In genomic region chr1:31483012-31483946, GRCh38 we compare ENCODE assay signal across 8 cellular contexts.
DNase-seq lines count a peak whose midpoint lies in the region; ATAC-seq, FAIRE-seq and TF ChIP-seq lines count a peak whose summit lies in the region.

No MANE protein-coding gene starts in this region.

- WGBS in H1 (ENCODE audit: extremely low coverage in 1 of 2, insufficient coverage in 1 of 2, insufficient read length in 1 of 2, insufficient replicate concordance in 2 of 2, low coverage in 1 of 2, low lambda C conversion rate in 2 of 2, missing lambda C conversion rate in 1 of 2), 2 experiments: 88% methylated on average over 13 of the region's 13 CpGs; no CpG with 5 or more reads in 1 of the 2 experiments

- no peak overlapping the region for H3K14ac ChIP-seq in H1 (ENCODE audit: insufficient read length)

- H2BK20ac ChIP-seq in H1 (ENCODE audit: low read length): 0 out of 2 replicates have a peak overlapping the region, but pooled peaks have one; percentile 6

- no peak overlapping the region for H3K4me2 ChIP-seq in H1 (ENCODE audit: insufficient read depth in 1 of 2, low read depth in 2 of 2, low read length in 2 of 2)

- CTCF ChIA-PET in H1 (lab: Charles Lee; ENCODE audit: partially characterized antibody): no interaction called here

- H3K79me1 ChIP-seq in H1 (ENCODE audit: low read depth, low read length): no peaks in the 10 kb centered on the region

- no peak overlapping the region for H4K91ac ChIP-seq in H1 (replicated peaks; ENCODE audit: insufficient read length, low read length)

- peaks cover 0 to 12% (median 2%) of the 10 kb centered on the region in 4 experiments; a peak in 6 of 7 replicates for H3K4me1 ChIP-seq in H1 (replicated peaks in 1 of 4; ENCODE audit: control insufficient read depth in 3 of 4, insufficient read depth in 4 of 4, low read length in 3 of 4)

- no peak overlapping the region for H2BK120ac ChIP-seq in H1 (replicated peaks; ENCODE audit: low read depth, low read length)

- H3K27me3 ChIP-seq in H1 (replicated peaks in 1 of 4; ENCODE audit: control insufficient read depth in 3 of 4, extremely low read depth in 1 of 4, insufficient read depth in 3 of 4, low read length in 3 of 4): no peaks in the 10 kb centered on the region

- no peaks in the 10 kb centered on the region for H3K36me3 ChIP-seq in H1 (ENCODE audit: control insufficient read depth in 2 of 4, insufficient read depth in 4 of 4, low read length in 3 of 4)

- H4K20me1 ChIP-seq in H1 (replicated peaks in 1 of 2; ENCODE audit: control insufficient read depth in 1 of 2, insufficient read depth in 2 of 2, low read length in 2 of 2): no peaks in the 10 kb centered on the region

- ATAC-seq in omental fat pad (ENCODE audit: low FRiP score) (peak; percentile 95), HG03442 (IDR thresholded peaks at IDR 0.05; ENCODE audit: unreplicated experiment) (no peak)

- DNase-seq in CD1c-positive myeloid dendritic cell (ENCODE audit: extremely low spot score) (peak; percentile 96), H4 (ENCODE audit: low spot score) (peak; percentile 24), NCI-H446 (lab: John Stamatoyannopoulos, UW) (peak; percentile 6 to 48), H1 (ENCODE audit: low read depth in 1 of 2, low spot score in 2 of 2) (no peak), omental fat pad (ENCODE audit: low spot score) (peak; percentile 30), H54 (ENCODE audit: insufficient read length, low spot score) (no peak)
- DNase-seq in stimulated activated CD4-positive, alpha-beta T cell treated with anti-CD3 and anti-CD28 coated beads, Interleukin-4, amount 100 ng/mL, for 4 hours: no peak

- H3K4me3 ChIP-seq in H1 (ENCODE audit: extremely low read depth in 1 of 4, insufficient read depth in 2 of 4, low read depth in 3 of 4, low read length in 4 of 4): no peak overlapping the region

- H2BK15ac ChIP-seq in H1 (ENCODE audit: low read length): no peak overlapping the region

- no peak for TF ChIP-seq EP300 in H1 (IDR thresholded peaks at IDR 0.05; ENCODE audit: borderline replicate concordance in 1 of 2, low read depth in 2 of 2, low read length in 2 of 2)

- TF ChIP-seq RAD21 in H1 (IDR thresholded peaks at IDR 0.05 in 1 of 2, conservative IDR thresholded peaks at IDR 0.05 in 1 of 2; ENCODE audit: low read depth in 2 of 2, low read length in 2 of 2): no peak

- FAIRE-seq in H1 (lab: Jason Lieb, UNC) (no peak), H54 (lab: Jason Lieb, UNC) (no peak)

- H3K9me3 ChIP-seq in H1 (ENCODE audit: insufficient read depth in 2 of 2, low read depth in 1 of 2, low read length in 1 of 2): peaks cover 5 to 12% of the 10 kb centered on the region in 2 experiments; a peak in 2 of 4 replicates

- no peak overlapping the region for H2BK5ac ChIP-seq in H1 (ENCODE audit: low read depth, low read length)

- TF ChIP-seq POLR2A in H1 (IDR thresholded peaks at IDR 0.05; ENCODE audit: control extremely low read depth in 1 of 2, low read depth in 2 of 2, low read length in 2 of 2) (no peak), H54 (IDR thresholded peaks at IDR 0.05; ENCODE audit: low read depth, low read length) (no peak)

- H3K27ac ChIP-seq in H1 (ENCODE audit: low read depth, low read length): no peak overlapping the region

- H2AK5ac ChIP-seq in H1 (ENCODE audit: low read depth, low read length): no peak overlapping the region

- no peak overlapping the region for H4K5ac ChIP-seq in H1 (ENCODE audit: insufficient read length, low read depth, low read length)

- H2AFZ ChIP-seq in H1 (ENCODE audit: low read length): no peak overlapping the region

- H3K56ac ChIP-seq in H1 (replicated peaks; ENCODE audit: insufficient read length, low read depth, low read length): no peak overlapping the region

- H3K23me2 ChIP-seq in H1 (ENCODE audit: low read depth, low read length): no peaks in the 10 kb centered on the region

- no peak overlapping the region for H3K23ac ChIP-seq in H1 (ENCODE audit: insufficient read length)

- H4K8ac ChIP-seq in H1 (ENCODE audit: extremely low read depth, insufficient read depth, low read length): no peak overlapping the region

- H3K18ac ChIP-seq in H1 (ENCODE audit: extremely low read depth, low read length): no peak overlapping the region

- no peak overlapping the region for H2BK12ac ChIP-seq in H1 (ENCODE audit: low read depth, low read length)

- no peak overlapping the region; a peak in 1 of 7 replicates for H3K9ac ChIP-seq in H1 (replicated peaks in 1 of 4; ENCODE audit: extremely low read depth in 1 of 4, low read depth in 3 of 4, low read length in 3 of 4)

- no peak for TF ChIP-seq CTCF in H1 (IDR thresholded peaks at IDR 0.05; ENCODE audit: control extremely low read depth in 1 of 3, insufficient read depth in 1 of 3, low read depth in 1 of 3, low read length in 3 of 3)
- no peak for TF ChIP-seq CTCF in omental fat pad (IDR thresholded peaks at IDR 0.05)

- POLR2A ChIA-PET in H1 (lab: Charles Lee; ENCODE audit: partially characterized antibody): interaction anchor here (0.6 kb wide), 1 partner anchor 23 kb away, joined by 4 read pairs; no protein-coding TSS in a partner anchor

- H3K4ac ChIP-seq in H1 (replicated peaks; ENCODE audit: insufficient read length, low read depth, low read length): no peak overlapping the region

- H3K79me2 ChIP-seq in H1 (ENCODE audit: control insufficient read depth in 1 of 2, insufficient read depth in 2 of 2, low read length in 2 of 2): no peaks in the 10 kb centered on the region

TF ChIP-seq in H1, 55 proteins besides CTCF, POLR2A, EP300 and RAD21:
- TF ChIP-seq SIRT6 (IDR thresholded peaks at IDR 0.05; ENCODE audit: low read length) (no peak), KDM5A (IDR thresholded peaks at IDR 0.05; ENCODE audit: low read length) (no peak), CBX8 (IDR thresholded peaks at IDR 0.05; ENCODE audit: borderline replicate concordance, low read depth, low read length) (no peak), HDAC6 (IDR thresholded peaks at IDR 0.05; ENCODE audit: low read depth, low read length) (no peak), MAX (IDR thresholded peaks at IDR 0.05) (no peak), ASH2L (IDR thresholded peaks at IDR 0.05; ENCODE audit: low read length) (no peak), ATF3 (IDR thresholded peaks at IDR 0.05; ENCODE audit: insufficient read depth, low read depth, low read length) (no peak), USF2 (IDR thresholded peaks at IDR 0.05; ENCODE audit: low read length) (no peak), TAF7 (optimal IDR thresholded peaks at IDR 0.05; ENCODE audit: borderline replicate concordance, low read depth, low read length) (no peak), RBBP5 (IDR thresholded peaks at IDR 0.05; ENCODE audit: borderline replicate concordance, low read depth, low read length) (no peak), SAP30 (IDR thresholded peaks at IDR 0.05; ENCODE audit: insufficient read depth, insufficient replicate concordance, low read length) (no peak), KDM1A (IDR thresholded peaks at IDR 0.05; ENCODE audit: borderline replicate concordance, low read length) (no peak)

Comparison
In these comparisons a context has a peak if more than half of its experiments do, and no peak if none do; other contexts are left out.
1. DNase-seq: peak in CD1c-positive myeloid dendritic cell (single experiment), H4 (single experiment), NCI-H446 (2 of 2) and omental fat pad (single experiment); none in H1 (0 of 2), H54 (single experiment) and stimulated activated CD4-positive, alpha-beta T cell treated with anti-CD3 and anti-CD28 coated beads, Interleukin-4, amount 100 ng/mL, for 4 hours (0 of 2).